In genomic region chr20:49610701-49611538, GRCh38 we compare ENCODE assay signal across 1 cellular context.
TF ChIP-seq lines count a peak whose summit lies in the region.

No MANE protein-coding gene starts in this region.

TF ChIP-seq in HepG2, 621 proteins besides CTCF, POLR2A, EP300 and RAD21 (continued from another document):
- TF ChIP-seq MYPOP (CRISPR knock-in tag; IDR thresholded peaks at IDR 0.05), result no peak
